ENCODE assay signal across 35 cellular contexts in the genomic region with DNA sequence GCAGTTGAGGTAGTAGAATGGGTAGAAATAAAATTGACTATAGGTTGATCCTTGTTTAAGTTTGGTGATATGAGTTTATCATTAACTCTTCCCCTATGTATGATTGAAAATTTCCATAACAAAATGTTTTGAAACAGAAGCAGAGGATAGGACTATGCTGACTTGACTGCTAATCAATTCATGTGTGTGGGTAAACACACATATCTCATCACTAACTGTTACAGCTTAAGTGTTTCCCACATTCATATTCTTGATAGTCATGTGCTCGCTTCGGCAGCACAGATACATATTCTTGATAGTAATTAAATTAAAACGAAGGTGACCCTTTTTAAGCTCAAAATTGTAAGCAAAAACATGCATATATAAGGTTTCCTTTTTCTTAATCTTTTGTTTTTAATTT.
"Had no signal": no experiment of that assay in that cellular context is flagged by ENCODE, and none has a peak within 500 bp of the region (broad histone marks: within the 10 kb centered on the region; RNA-seq: fewer than 3 reads in every experiment).

No MANE protein-coding gene starts in this region.

- H3K27ac ChIP-seq: ascending aorta, cardiac muscle cell, PC-9, RWPE1, WERI-Rb-1 had no signal

- H3K27me3 Mint-ChIP-seq: activated CD4-positive, alpha-beta T cell treated with anti-CD3 and anti-CD28 coated beads, Interleukin-2, amount 10 ng/mL, durations not matched to agents 24 days and 14 days; activated CD8-positive, alpha-beta T cell treated with anti-CD3 and anti-CD28 coated beads for 36 hours; activated naive CD8-positive, alpha-beta T cell treated with anti-CD3 and anti-CD28 coated beads, Interleukin-2, amount 10 ng/mL, durations not matched to agents 7 days and 5 days; activated T-helper 17 cell treated with anti-CD3 and anti-CD28 coated beads, Interleukin-2, amount 50 U/mL, for 72 hours; central memory CD8-positive, alpha-beta T cell had no signal

- H3K27me3 ChIP-seq: ascending aorta, cardiac muscle cell had no signal

- DNase-seq: activated CD4-positive, alpha-beta T cell treated with anti-CD3 and anti-CD28 coated beads, Interleukin-2, amount 10 ng/mL, durations not matched to agents 24 days and 14 days; activated CD4-positive, alpha-beta T cell treated with anti-CD3 and anti-CD28 coated beads, Interleukin-2, amount 50 U/mL, for 4 hours; activated CD8-positive, alpha-beta T cell treated with anti-CD3 and anti-CD28 coated beads for 36 hours; activated effector memory CD4-positive, alpha-beta T cell treated with anti-CD3 and anti-CD28 coated beads, Interleukin-2, amount 50 U/mL, for 16 hours; activated naive CD4-positive, alpha-beta T cell; activated naive CD4-positive, alpha-beta T cell treated with anti-CD3 and anti-CD28 coated beads, Interleukin-2, amount 50 U/mL, for 16 hours; activated naive CD8-positive, alpha-beta T cell treated with anti-CD3 and anti-CD28 coated beads, Interleukin-2, amount 10 ng/mL, durations not matched to agents 7 days and 5 days; activated T-cell treated with anti-CD3 and anti-CD28 coated beads, Interleukin-2, amount 50 U/mL, for 1 hour; activated T-cell treated with anti-CD3 and anti-CD28 coated beads, Interleukin-2, amount 50 U/mL, for 72 hours; amygdala; NCI-H1092 treated with DMSO at 0.1 percent for 48 hours; NCI-H1417; NCI-H146; NCI-H187; NCI-H2029 treated with DMSO at 0.1 percent for 48 hours; NCI-H2107; NCI-H2171; NCI-H510A; NCI-H526; NCI-H748 treated with DMSO at 0.1 percent for 48 hours; PC-9; SIG-M5; SW 1271; T-helper 1 cell; T-helper 2 cell; T-helper 9 cell; WERI-Rb-1 had no signal

- H3K27ac Mint-ChIP-seq: activated CD4-positive, alpha-beta T cell treated with anti-CD3 and anti-CD28 coated beads, Interleukin-2, amount 10 ng/mL, durations not matched to agents 24 days and 14 days; activated CD8-positive, alpha-beta T cell treated with anti-CD3 and anti-CD28 coated beads for 36 hours; activated naive CD8-positive, alpha-beta T cell treated with anti-CD3 and anti-CD28 coated beads, Interleukin-2, amount 10 ng/mL, durations not matched to agents 7 days and 5 days; activated T-helper 17 cell treated with anti-CD3 and anti-CD28 coated beads, Interleukin-2, amount 50 U/mL, for 72 hours had no signal

- ATAC-seq: activated CD8-positive, alpha-beta T cell treated with anti-CD3 and anti-CD28 coated beads for 36 hours; activated T-cell treated with anti-CD3 and anti-CD28 coated beads, Interleukin-2, amount 50 U/mL, for 72 hours; activated T-helper 17 cell treated with anti-CD3 and anti-CD28 coated beads, Interleukin-2, amount 50 U/mL, for 72 hours; Right ventricle myocardium inferior; SK-N-SH treated with all-trans-retinoic acid at 6 μM for 48 hours had no signal

- H3K4me1 ChIP-seq: ascending aorta had no signal

- H3K4me3 Mint-ChIP-seq: activated CD4-positive, alpha-beta T cell treated with anti-CD3 and anti-CD28 coated beads, Interleukin-2, amount 10 ng/mL, durations not matched to agents 24 days and 14 days; activated CD8-positive, alpha-beta T cell treated with anti-CD3 and anti-CD28 coated beads for 36 hours; activated naive CD8-positive, alpha-beta T cell treated with anti-CD3 and anti-CD28 coated beads, Interleukin-2, amount 10 ng/mL, durations not matched to agents 7 days and 5 days; activated T-cell treated with anti-CD3 and anti-CD28 coated beads, Interleukin-2, amount 50 U/mL, for 72 hours; activated T-helper 17 cell treated with anti-CD3 and anti-CD28 coated beads, Interleukin-2, amount 50 U/mL, for 72 hours; central memory CD8-positive, alpha-beta T cell had no signal

- H3K36me3 ChIP-seq: ascending aorta, cardiac muscle cell, WERI-Rb-1 had no signal

- H3K4me2 ChIP-seq: PC-9 had no signal

- H3K4me1 Mint-ChIP-seq: activated T-helper 17 cell treated with anti-CD3 and anti-CD28 coated beads, Interleukin-2, amount 50 U/mL, for 72 hours had no signal

- FAIRE-seq: RCC 7860 had no signal

- H3K9me3 ChIP-seq: ascending aorta had no signal

- H3K9me3 Mint-ChIP-seq: activated T-cell treated with anti-CD3 and anti-CD28 coated beads, Interleukin-2, amount 50 U/mL, for 72 hours; activated T-helper 17 cell treated with anti-CD3 and anti-CD28 coated beads, Interleukin-2, amount 50 U/mL, for 72 hours; central memory CD8-positive, alpha-beta T cell had no signal

- H2AFZ ChIP-seq: PC-9 had no signal

- H3K4me3 ChIP-seq: ascending aorta, cardiac muscle cell, PC-9 had no signal
